Comparison of ENCODE assay signal across 11 cellular contexts in the genomic region with DNA sequence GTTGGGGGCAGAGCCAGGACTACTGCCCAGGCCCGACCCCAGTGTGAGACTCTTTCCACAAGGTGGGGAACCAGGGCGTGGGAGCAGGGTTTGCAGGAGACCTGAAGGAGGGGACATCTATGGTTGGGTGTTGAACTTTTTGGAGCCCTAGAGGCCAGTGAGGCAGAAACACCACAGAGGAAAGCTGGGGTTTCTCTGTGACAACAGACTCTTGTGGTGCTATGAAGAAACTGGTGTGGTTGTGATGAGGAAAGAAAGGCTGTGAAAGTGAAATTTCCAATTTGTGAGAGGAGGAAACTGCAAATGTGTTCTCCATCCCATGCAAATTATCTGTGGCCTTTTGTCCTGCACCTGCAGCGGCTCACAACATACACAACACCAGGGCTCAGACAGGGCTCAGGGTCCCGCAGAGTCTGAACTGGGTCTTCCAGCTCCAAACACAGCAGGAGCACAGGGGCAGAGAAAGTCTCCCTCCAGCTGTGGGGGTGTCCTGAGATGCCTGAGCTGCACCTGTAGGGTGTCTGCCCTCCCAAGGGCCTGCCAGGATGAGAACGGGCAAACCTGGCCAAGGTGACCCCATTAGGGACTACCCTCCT. TPM values are rescaled to one million over a fixed set of nuclear protein-coding genes. Genes with fewer than 3 reads are reported as not detected.
DNase-seq lines count a peak whose midpoint lies in the region; ATAC-seq, FAIRE-seq and TF ChIP-seq lines count a peak whose summit lies in the region.
"Had no signal": no experiment of that assay in that cellular context is flagged by ENCODE, and none has a peak within 500 bp of the region (broad histone marks: within the 10 kb centered on the region; RNA-seq: fewer than 3 reads in every experiment).

No MANE protein-coding gene starts in this region.

- no peak for DNase-seq in HepG2 (ENCODE audit: low spot score)
- no peak for DNase-seq in NCI-H2227 treated with DMSO at 0.1 percent for 48 hours (lab: John Stamatoyannopoulos, UW)
- DNase-seq in middle frontal gyrus (ENCODE audit: extremely low spot score, low spot score) = no peak
- DNase-seq in activated CD4-positive, alpha-beta T cell treated with anti-CD3 and anti-CD28 coated beads, Interleukin-2, amount 50 U/mL, for 4 hours = no peak
- DNase-seq in NCI-H1694 (lab: John Stamatoyannopoulos, UW) = no peak
- DNase-seq: mammary epithelial cell; NCI-H748 treated with DMSO at 0.1 percent for 48 hours; stimulated activated CD4-positive, alpha-beta T cell treated with anti-CD3 and anti-CD28 coated beads, Interleukin-2, amount 100 ng/mL, for 24 hours had no signal

- POLR2A ChIA-PET in HepG2 (lab: Yijun Ruan, JAX) = no interaction called here

- H4K20me1 ChIP-seq in HepG2 (ENCODE audit: insufficient read depth, low read length) = no peaks in the 10 kb centered on the region

- peaks cover 0 to 5% of the 10 kb centered on the region in 2 experiments; a peak in 3 of 5 replicates for H3K27me3 ChIP-seq in HepG2 (ENCODE audit: control insufficient read depth in 1 of 2, insufficient read depth in 2 of 2, low read length in 2 of 2)

- H2AFZ ChIP-seq in HepG2 (ENCODE audit: low read length) = no peak overlapping the region

- no TSS peak for BruUV-seq in HepG2 (replicated peaks; lab: Mats Ljungman, UMichigan)

- H3K36me3 ChIP-seq in HepG2 (replicated peaks in 1 of 2; ENCODE audit: control insufficient read depth in 1 of 2, insufficient read depth in 2 of 2, low read length in 2 of 2) = no peaks in the 10 kb centered on the region

- H3K9me3 ChIP-seq in HepG2 (ENCODE audit: low read length) = no peaks in the 10 kb centered on the region

- H3K4me3 ChIP-seq in HepG2 (replicated peaks in 1 of 3; ENCODE audit: insufficient read depth in 1 of 3, low read depth in 2 of 3, low read length in 3 of 3) = no peak overlapping the region

- CTCF ChIA-PET in HepG2 (lab: Yijun Ruan, JAX; ENCODE audit: low intra/inter-chr PET ratio, low total read pairs) = no interaction called here

- H3K4me1 ChIP-seq in HepG2 (ENCODE audit: insufficient read depth, low read length) = no peaks in the 10 kb centered on the region

- TF ChIP-seq RAD21 in HepG2 (CRISPR knock-in tag; IDR thresholded peaks at IDR 0.05) = no peak

- H3K27ac ChIP-seq in HepG2 (ENCODE audit: extremely low read length, insufficient read depth, low read length) = no peak overlapping the region

- 37% methylated on average over 5 of the region's 5 CpGs for WGBS in HepG2 (ENCODE audit: low lambda C conversion rate)

- TF ChIP-seq CTCF in HepG2 (CRISPR knock-in tag; IDR thresholded peaks at IDR 0.05) = no peak

- no peaks in the 10 kb centered on the region for H3K79me2 ChIP-seq in HepG2 (ENCODE audit: insufficient read depth, low read length)

- no peak for TF ChIP-seq POLR2A in HepG2 (IDR thresholded peaks at IDR 0.05; ENCODE audit: insufficient read depth in 1 of 2, low read depth in 2 of 2, low read length in 2 of 2)

- H3K4me2 ChIP-seq in HepG2 (ENCODE audit: low read depth, low read length) = no peak overlapping the region

- no peak overlapping the region for H3K9ac ChIP-seq in HepG2 (ENCODE audit: insufficient read depth, low read depth, low read length)

- in situ Hi-C loops in HepG2 (cut with HindIII; ENCODE audit: extremely low pct_ligation_motif_present, low pct_unique_long_range_greater_than_20kb) = no loop called here

- no peak for FAIRE-seq in HepG2 (lab: Jason Lieb, UNC)

- no peak for TF ChIP-seq EP300 in HepG2 (IDR thresholded peaks at IDR 0.05; ENCODE audit: low read depth in 2 of 2, low read length in 2 of 2)
- no peak for TF ChIP-seq EP300 in HepG2 (CRISPR knock-in tag; IDR thresholded peaks at IDR 0.05; ENCODE audit: borderline replicate concordance)

- intact Hi-C loops in HepG2 (cut with micrococcal nuclease; ENCODE audit: unreplicated experiment) = no loop called here

- ATAC-seq in GM18867 (IDR thresholded peaks at IDR 0.05; ENCODE audit: unreplicated experiment) (peak; percentile 72), GM21529 (IDR thresholded peaks at IDR 0.05; ENCODE audit: unreplicated experiment) (peak; percentile 68), HG03378 (IDR thresholded peaks at IDR 0.05; ENCODE audit: unreplicated experiment) (peak; percentile 64), HepG2 (peak; percentile 32)

TF ChIP-seq in HepG2, 621 proteins besides CTCF, POLR2A, EP300 and RAD21 (continues in another document):
- no peak for TF ChIP-seq NAIF1 (CRISPR knock-in tag; IDR thresholded peaks at IDR 0.05; ENCODE audit: borderline replicate concordance)
- TF ChIP-seq, protein P1, sequence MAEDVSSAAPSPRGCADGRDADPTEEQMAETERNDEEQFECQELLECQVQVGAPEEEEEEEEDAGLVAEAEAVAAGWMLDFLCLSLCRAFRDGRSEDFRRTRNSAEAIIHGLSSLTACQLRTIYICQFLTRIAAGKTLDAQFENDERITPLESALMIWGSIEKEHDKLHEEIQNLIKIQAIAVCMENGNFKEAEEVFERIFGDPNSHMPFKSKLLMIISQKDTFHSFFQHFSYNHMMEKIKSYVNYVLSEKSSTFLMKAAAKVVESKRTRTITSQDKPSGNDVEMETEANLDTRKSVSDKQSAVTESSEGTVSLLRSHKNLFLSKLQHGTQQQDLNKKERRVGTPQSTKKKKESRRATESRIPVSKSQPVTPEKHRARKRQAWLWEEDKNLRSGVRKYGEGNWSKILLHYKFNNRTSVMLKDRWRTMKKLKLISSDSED (CRISPR knock-in tag; IDR thresholded peaks at IDR 0.05) = no peak
- TF ChIP-seq ZNF530 (CRISPR knock-in tag; IDR thresholded peaks at IDR 0.05; ENCODE audit: low read depth) = no peak
- no peak for TF ChIP-seq NFIC (IDR thresholded peaks at IDR 0.05; ENCODE audit: low read length)
- TF ChIP-seq ARNTL (CRISPR knock-in tag; IDR thresholded peaks at IDR 0.05) = no peak
- no peak for TF ChIP-seq SMARCC2 (IDR thresholded peaks at IDR 0.05)
- TF ChIP-seq ZMYM4 (CRISPR knock-in tag; IDR thresholded peaks at IDR 0.05) = no peak
- no peak for TF ChIP-seq GPN1 (CRISPR knock-in tag; IDR thresholded peaks at IDR 0.05; ENCODE audit: borderline replicate concordance)
- TF ChIP-seq KAT8 (CRISPR knock-in tag; IDR thresholded peaks at IDR 0.05) = no peak
- no peak for TF ChIP-seq HDAC6 (IDR thresholded peaks at IDR 0.05; ENCODE audit: low read depth, low read length)
- no peak for TF ChIP-seq ZNF768 (CRISPR knock-in tag; IDR thresholded peaks at IDR 0.05)
- no peak for TF ChIP-seq ZNF256 (CRISPR knock-in tag; conservative IDR thresholded peaks at IDR 0.05)
- no peak for TF ChIP-seq NFKB2 (CRISPR knock-in tag; IDR thresholded peaks at IDR 0.05; ENCODE audit: borderline replicate concordance)
- TF ChIP-seq SRSF4 (IDR thresholded peaks at IDR 0.05; ENCODE audit: low read depth, low read length, poor library complexity, severe bottlenecking) = no peak
- TF ChIP-seq, protein P2, sequence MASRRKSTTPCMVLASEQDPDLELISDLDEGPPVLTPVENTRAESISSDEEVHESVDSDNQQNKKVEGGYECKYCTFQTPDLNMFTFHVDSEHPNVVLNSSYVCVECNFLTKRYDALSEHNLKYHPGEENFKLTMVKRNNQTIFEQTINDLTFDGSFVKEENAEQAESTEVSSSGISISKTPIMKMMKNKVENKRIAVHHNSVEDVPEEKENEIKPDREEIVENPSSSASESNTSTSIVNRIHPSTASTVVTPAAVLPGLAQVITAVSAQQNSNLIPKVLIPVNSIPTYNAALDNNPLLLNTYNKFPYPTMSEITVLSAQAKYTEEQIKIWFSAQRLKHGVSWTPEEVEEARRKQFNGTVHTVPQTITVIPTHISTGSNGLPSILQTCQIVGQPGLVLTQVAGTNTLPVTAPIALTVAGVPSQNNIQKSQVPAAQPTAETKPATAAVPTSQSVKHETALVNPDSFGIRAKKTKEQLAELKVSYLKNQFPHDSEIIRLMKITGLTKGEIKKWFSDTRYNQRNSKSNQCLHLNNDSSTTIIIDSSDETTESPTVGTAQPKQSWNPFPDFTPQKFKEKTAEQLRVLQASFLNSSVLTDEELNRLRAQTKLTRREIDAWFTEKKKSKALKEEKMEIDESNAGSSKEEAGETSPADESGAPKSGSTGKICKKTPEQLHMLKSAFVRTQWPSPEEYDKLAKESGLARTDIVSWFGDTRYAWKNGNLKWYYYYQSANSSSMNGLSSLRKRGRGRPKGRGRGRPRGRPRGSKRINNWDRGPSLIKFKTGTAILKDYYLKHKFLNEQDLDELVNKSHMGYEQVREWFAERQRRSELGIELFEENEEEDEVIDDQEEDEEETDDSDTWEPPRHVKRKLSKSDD (CRISPR knock-in tag; IDR thresholded peaks at IDR 0.05; ENCODE audit: low read depth) = no peak
- no peak for TF ChIP-seq ZNF619 (CRISPR knock-in tag; IDR thresholded peaks at IDR 0.05)

RNA-seq across cellular contexts. Expression of a gene that starts 51.4 kb away (rescaled TPM):
- total RNA-seq in HepG2 (2016; rRNA removed; fragmentation: Illumina TruSeq; extraction: Trizol) = 115 and 127 TPM in 2 replicates
- total RNA-seq in HepG2 (2016; cell fraction: cytosol; rRNA removed; fragmentation: Illumina TruSeq; extraction: Trizol; ENCODE audit: low read depth) = 58.9 and 75.1 TPM in 2 replicates
- total RNA-seq in HepG2 (2016; cell fraction: insoluble cytoplasmic fraction; rRNA removed; fragmentation: Illumina TruSeq; extraction: Trizol) = 119 and 128 TPM in 2 replicates
- total RNA-seq in HepG2 (2016; cell fraction: membrane; rRNA removed; fragmentation: Illumina TruSeq; extraction: Trizol) = 66.5 and 84.7 TPM in 2 replicates
- total RNA-seq in HepG2 (2016; cell fraction: nucleus; rRNA removed; fragmentation: Illumina TruSeq; extraction: Trizol) = 73.9 and 76.5 TPM in 2 replicates
- 113 and 127 TPM in 2 replicates for polyA plus RNA-seq in HepG2 (2011; rRNA removed)
- 126 and 161 TPM in 2 replicates for polyA plus RNA-seq in HepG2 (2011; cell fraction: cytosol; rRNA removed)
- polyA plus RNA-seq in HepG2 (2011; cell fraction: nucleus; rRNA removed) = 121 and 122 TPM in 2 replicates
- 66.2 and 76.0 TPM in 2 replicates for polyA plus RNA-seq in HepG2 (2012)
- polyA plus RNA-seq in HepG2 (2016; cell fraction: cytosol; fragmentation: Illumina TruSeq; extraction: Trizol; ENCODE audit: low read depth) = 48.7 and 72.2 TPM in 2 replicates
- polyA plus RNA-seq in HepG2 (2016; cell fraction: insoluble cytoplasmic fraction; fragmentation: Illumina TruSeq; extraction: Trizol; ENCODE audit: low read depth) = 135 and 143 TPM in 2 replicates
- polyA plus RNA-seq in HepG2 (2016; cell fraction: membrane; fragmentation: Illumina TruSeq; extraction: Trizol; ENCODE audit: low read depth) = 58.4 and 72.9 TPM in 2 replicates
- 111 and 117 TPM in 2 replicates for polyA plus RNA-seq in HepG2 (2016; cell fraction: nucleus; fragmentation: Illumina TruSeq; extraction: Trizol; ENCODE audit: insufficient read depth, low read depth)
- polyA minus RNA-seq in HepG2 (2011; rRNA and poly(A)+ RNA removed; ENCODE audit: low replicate concordance) = 126 and 157 TPM in 2 replicates
- 42.8 and 47.7 TPM in 2 replicates for polyA minus RNA-seq in HepG2 (2011; cell fraction: cytosol; rRNA and poly(A)+ RNA removed)
- 54.1 and 61.8 TPM in 2 replicates for polyA minus RNA-seq in HepG2 (2011; cell fraction: nucleus; rRNA and poly(A)+ RNA removed)
